14 cellular contexts compared by ENCODE assay signal in the genomic region with DNA sequence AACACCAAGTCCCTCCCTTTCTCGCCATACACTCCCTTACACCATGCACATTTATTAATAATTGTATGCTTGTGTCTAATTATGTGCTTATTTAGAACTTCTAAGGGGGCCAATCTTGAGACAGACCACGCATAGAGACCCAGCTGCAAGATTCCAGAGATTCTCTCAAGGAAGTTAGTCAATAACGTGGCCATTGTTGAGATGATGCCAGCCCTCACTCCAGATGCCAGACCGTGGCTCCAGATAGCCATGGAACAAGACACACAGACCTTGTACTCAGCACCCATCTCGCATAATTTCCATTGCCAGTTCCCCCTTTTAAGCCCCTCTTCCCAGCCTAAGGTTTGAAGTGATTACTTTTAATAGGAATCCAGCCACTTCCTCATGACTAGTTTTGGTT.
"Had no signal": no experiment of that assay in that cellular context is flagged by ENCODE, and none has a peak within 500 bp of the region (broad histone marks: within the 10 kb centered on the region; RNA-seq: fewer than 3 reads in every experiment).

No MANE protein-coding gene starts in this region.

- H3K27me3 ChIP-seq: cardiac muscle cell, esophagus squamous epithelium, neutrophil had no signal

- ATAC-seq: activated CD4-positive, alpha-beta T cell treated with anti-CD3 and anti-CD28 coated beads for 36 hours; effector memory CD8-positive, alpha-beta T cell; natural killer cell; WTC11 had no signal

- H3K4me3 ChIP-seq: cardiac muscle cell, esophagus squamous epithelium, lung had no signal

- H3K9me3 ChIP-seq: esophagus squamous epithelium, neutrophil had no signal

- DNase-seq: activated CD4-positive, alpha-beta T cell treated with anti-CD3 and anti-CD28 coated beads for 36 hours; activated CD4-positive, alpha-beta T cell treated with anti-CD3 and anti-CD28 coated beads, Interleukin-2, amount 50 U/mL, for 48 hours; activated naive CD4-positive, alpha-beta T cell; activated naive CD8-positive, alpha-beta T cell treated with anti-CD3 and anti-CD28 coated beads for 36 hours; anterior cingulate cortex; dermis blood vessel endothelial cell; effector memory CD8-positive, alpha-beta T cell; esophagus squamous epithelium; hypothalamus; natural killer cell had no signal

- H3K4me1 ChIP-seq: esophagus squamous epithelium had no signal

- H3K36me3 ChIP-seq: cardiac muscle cell, esophagus squamous epithelium, neutrophil had no signal

- H3K27ac ChIP-seq: cardiac muscle cell, esophagus squamous epithelium, neutrophil had no signal
